Comparison of ENCODE assay signal across 8 cellular contexts in the genomic region with DNA sequence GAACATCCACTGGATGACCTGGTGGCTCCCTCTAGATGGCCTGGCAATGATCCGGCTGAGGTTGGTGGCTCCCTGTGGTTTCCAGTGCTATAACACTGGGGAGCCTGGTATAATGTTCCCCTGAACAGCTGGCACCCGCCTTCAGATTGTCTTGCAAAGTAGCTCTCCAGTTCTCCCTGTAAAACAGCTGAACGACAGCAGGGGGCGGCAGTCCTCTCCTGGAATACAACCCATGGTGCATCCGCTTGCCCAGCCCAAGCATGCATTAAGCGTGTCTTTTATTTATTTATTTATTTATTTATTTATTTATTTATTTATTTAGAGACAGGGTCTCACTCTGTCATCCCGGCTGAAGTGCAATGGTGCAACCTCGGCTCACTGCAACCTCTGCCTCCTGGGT.
DNase-seq lines count a peak whose midpoint lies in the region; ATAC-seq, FAIRE-seq and TF ChIP-seq lines count a peak whose summit lies in the region.

No MANE protein-coding gene starts in this region.

- no peak overlapping the region for H4K91ac ChIP-seq in neuronal stem cell (ENCODE audit: low read depth, low read length, poor library complexity)

- peaks cover 4% of the 10 kb centered on the region for H3K9me3 Mint-ChIP-seq in astrocyte (ENCODE audit: unreplicated experiment)

- peaks cover 5% of the 10 kb centered on the region for H3K4me1 Mint-ChIP-seq in astrocyte (ENCODE audit: low read depth, unreplicated experiment)

- H3K27me3 ChIP-seq in astrocyte (ENCODE audit: insufficient read depth, low read length) (no peaks in the 10 kb centered on the region), neuronal stem cell (ENCODE audit: control insufficient read depth in 3 of 3, insufficient read depth in 3 of 3, low read depth in 1 of 3, low read length in 3 of 3) (peaks cover 0 to 2% (median 0%) of the 10 kb centered on the region in 3 experiments)

- H3K79me1 ChIP-seq in neuronal stem cell (ENCODE audit: low read depth, low read length): no peaks in the 10 kb centered on the region

- H3K79me2 ChIP-seq in astrocyte (ENCODE audit: insufficient read depth, low read length): no peaks in the 10 kb centered on the region

- in situ Hi-C loops in KBM-7 (cut with MboI; ENCODE audit: low pct_unique_long_range_greater_than_20kb, low sequenced_read_pairs): no loop called here

- H3K4me3 ChIP-seq in astrocyte (ENCODE audit: insufficient read depth, low read depth, low read length) (no peak overlapping the region), neuronal stem cell (ENCODE audit: low read length in 2 of 2) (no peak overlapping the region)

- WGBS in neuronal stem cell (ENCODE audit: extremely low coverage in 2 of 2, insufficient read length in 2 of 2, insufficient replicate concordance in 1 of 2), 2 donors: no CpG with 5 or more reads among the region's 8 CpGs

- no peak overlapping the region for H3K4me3 Mint-ChIP-seq in astrocyte (ENCODE audit: unreplicated experiment)

- no peaks in the 10 kb centered on the region for H4K20me1 ChIP-seq in astrocyte (ENCODE audit: insufficient read depth, low read length)

- TF ChIP-seq CTCF in astrocyte (IDR thresholded peaks at IDR 0.05; ENCODE audit: insufficient read depth, low read depth, low read length): no peak

- FAIRE-seq in astrocyte (lab: Jason Lieb, UNC): no peak

- no peak overlapping the region for H3K14ac ChIP-seq in neuronal stem cell (ENCODE audit: low read length)

- no peak overlapping the region for H2BK120ac ChIP-seq in neuronal stem cell (ENCODE audit: low read depth, low read length)

- ATAC-seq in GM18907 (IDR thresholded peaks at IDR 0.05; ENCODE audit: unreplicated experiment): no peak

- no peak overlapping the region for H2BK15ac ChIP-seq in neuronal stem cell (ENCODE audit: low read length)

- H3K18ac ChIP-seq in neuronal stem cell (ENCODE audit: low read length): no peak overlapping the region

- H2AK5ac ChIP-seq in neuronal stem cell (ENCODE audit: low read depth, low read length): no peak overlapping the region

- H4K8ac ChIP-seq in neuronal stem cell (ENCODE audit: low read depth, low read length): no peak overlapping the region

- H3K4me2 ChIP-seq in astrocyte (ENCODE audit: low read length) (no peak overlapping the region), neuronal stem cell (ENCODE audit: insufficient read depth, low read length, poor library complexity, severe bottlenecking) (no peak overlapping the region)

- H3K27ac ChIP-seq in astrocyte (ENCODE audit: low read depth, low read length): no peak overlapping the region
- H3K27ac ChIP-seq in neuronal stem cell (replicated peaks; ENCODE audit: low read length): no peak overlapping the region

- peaks cover 52% of the 10 kb centered on the region for H3K27me3 Mint-ChIP-seq in astrocyte (ENCODE audit: low read depth, unreplicated experiment)

- H3K27ac Mint-ChIP-seq in astrocyte (ENCODE audit: unreplicated experiment): no peak overlapping the region

- peaks cover 3% of the 10 kb centered on the region for H3K36me3 Mint-ChIP-seq in astrocyte (ENCODE audit: low read depth, unreplicated experiment)

- H3K4me1 ChIP-seq in astrocyte (ENCODE audit: insufficient read depth, low read length) (no peaks in the 10 kb centered on the region), neuronal stem cell (ENCODE audit: control insufficient read depth in 2 of 2, insufficient read depth in 1 of 2, low read depth in 1 of 2, low read length in 2 of 2) (peaks cover 0 to 2% of the 10 kb centered on the region in 2 donors)

- H2BK12ac ChIP-seq in neuronal stem cell (ENCODE audit: low read length): no peak overlapping the region

- no peak overlapping the region for H3K9ac ChIP-seq in astrocyte (ENCODE audit: low read length)
- peak overlapping the region; percentile 24 for H3K9ac ChIP-seq in neuronal stem cell (ENCODE audit: low read depth, low read length, poor library complexity)

- peak; percentile 14 for DNase-seq in SIG-M5 treated with dmso at 0.1 percent for 504 hours (lab: John Stamatoyannopoulos, UW; ENCODE audit: unreplicated experiment)
- no peak for DNase-seq in SIG-M5 (lab: John Stamatoyannopoulos, UW)
- peak; percentile 40 for DNase-seq in KBM-7
- DNase-seq in astrocyte (ENCODE audit: low read depth): peak; percentile 8
- peak; percentile 42 for DNase-seq in neuronal stem cell (ENCODE audit: low spot score)
- DNase-seq in effector CD8-positive, alpha-beta T cell (lab: John Stamatoyannopoulos, UW): no peak
- DNase-seq in ureter (ENCODE audit: low spot score): no peak

- H2AFZ ChIP-seq in astrocyte (ENCODE audit: low read depth, low read length) (no peak overlapping the region), neuronal stem cell (ENCODE audit: low read length) (no peak overlapping the region)

- no peak overlapping the region for H3K23ac ChIP-seq in neuronal stem cell (ENCODE audit: low read depth, low read length, poor library complexity)

- H3K9me3 ChIP-seq in astrocyte (ENCODE audit: insufficient read depth, low read depth, low read length): no peaks in the 10 kb centered on the region
- H3K9me3 ChIP-seq in neuronal stem cell (replicated peaks in 1 of 2; ENCODE audit: control insufficient read depth in 2 of 2, insufficient read depth in 1 of 2, low read depth in 1 of 2, low read length in 2 of 2): no peaks in the 10 kb centered on the region

- no peaks in the 10 kb centered on the region for H3K36me3 ChIP-seq in astrocyte (ENCODE audit: insufficient read depth, low read length)
- H3K36me3 ChIP-seq in neuronal stem cell (replicated peaks in 1 of 2; ENCODE audit: control insufficient read depth in 2 of 2, insufficient read depth in 2 of 2, low read length in 2 of 2): no peaks in the 10 kb centered on the region

- H3K4ac ChIP-seq in neuronal stem cell (ENCODE audit: low read length): peak overlapping the region; percentile 40

- no peak overlapping the region for H2BK5ac ChIP-seq in neuronal stem cell (ENCODE audit: low read length)

Comparison
In these comparisons a context has a peak if more than half of its experiments do, and no peak if none do; other contexts are left out.
1. DNase-seq: peak in SIG-M5 treated with dmso at 0.1 percent for 504 hours (single experiment), KBM-7 (single experiment), astrocyte (single experiment) and neuronal stem cell (single experiment); none in SIG-M5 (single experiment), effector CD8-positive, alpha-beta T cell (single experiment) and ureter (single experiment).